Comparison of ENCODE assay signal across 18 cellular contexts in the genomic region with DNA sequence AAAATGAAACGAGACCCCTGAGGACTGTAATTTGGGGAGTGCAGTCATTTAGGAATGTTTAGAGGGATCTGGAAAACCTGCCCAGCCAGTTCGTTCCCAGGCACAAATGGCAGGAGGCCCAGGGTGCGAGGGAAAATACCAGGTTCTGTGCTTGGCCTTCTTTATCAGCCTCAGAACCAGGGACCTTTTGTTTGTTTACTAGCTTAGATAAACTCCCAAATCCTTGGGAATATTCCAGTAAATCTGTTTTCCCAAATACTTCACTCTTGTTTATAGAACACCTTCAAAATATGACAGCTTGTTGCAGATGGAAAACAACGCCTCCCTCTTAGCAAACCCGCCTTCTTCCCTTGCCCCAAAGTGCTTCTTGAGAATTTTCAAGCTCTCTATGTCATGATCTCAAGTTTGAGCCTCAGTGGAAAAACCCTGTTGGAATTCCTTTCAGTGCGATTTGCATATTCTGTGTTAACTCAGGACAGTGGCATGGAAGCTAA.
DNase-seq lines count a peak whose midpoint lies in the region; ATAC-seq and TF ChIP-seq lines count a peak whose summit lies in the region.
"Had no signal": no experiment of that assay in that cellular context is flagged by ENCODE, and none has a peak within 500 bp of the region (broad histone marks: within the 10 kb centered on the region; RNA-seq: fewer than 3 reads in every experiment).

No MANE protein-coding gene starts in this region.

- peak; percentile 44 for DNase-seq in GM23338 (ENCODE audit: low spot score)
- peak; percentile 2 for DNase-seq in NCI-H526 treated with DMSO at 0.1 percent for 48 hours (lab: John Stamatoyannopoulos, UW)
- DNase-seq in iPS-NIHi11 (ENCODE audit: low spot score) = peak; percentile 52
- no peak for DNase-seq in CD1c-positive myeloid dendritic cell (ENCODE audit: extremely low spot score)
- DNase-seq in stimulated activated CD4-positive, alpha-beta T cell treated with anti-CD3 and anti-CD28 coated beads, Interleukin-2, amount 100 ng/mL, for 24 hours = no peak
- no peak for DNase-seq in NCI-H2227 treated with DMSO at 0.1 percent for 48 hours (lab: John Stamatoyannopoulos, UW)
- no peak for DNase-seq in NCI-H2196 (lab: John Stamatoyannopoulos, UW; ENCODE audit: unreplicated experiment)
- DNase-seq: C1 segment of cervical spinal cord, GOT3, MG63, NCI-H1092, NCI-H2107, NCI-H446 treated with DMSO at 0.1 percent for 48 hours, OCI-M1, RPMI8226, SIG-M5 had no signal

- peaks cover 28% of the 10 kb centered on the region for H3K4me1 Mint-ChIP-seq in GM23338

- H3K36me3 Mint-ChIP-seq in GM23338 (ENCODE audit: low read depth) = no peaks in the 10 kb centered on the region; the same call in 2 of the 3 replicates

- no peak overlapping the region for H2AFZ ChIP-seq in GM23338

- peaks cover 6% of the 10 kb centered on the region; the same call in 1 of the 2 replicates for H3K9me2 ChIP-seq in GM23338 (ENCODE audit: insufficient read depth)

- no peak overlapping the region for H3K9ac ChIP-seq in rectal smooth muscle tissue (ENCODE audit: low read length)
- H3K9ac ChIP-seq: KMS-11 had no signal

- peaks cover 14% of the 10 kb centered on the region; the same call in 1 of the 2 replicates for H3K4me1 ChIP-seq in GM23338 (ENCODE audit: insufficient read depth)
- H3K4me1 ChIP-seq in rectal smooth muscle tissue (ENCODE audit: control insufficient read depth, insufficient read depth, low read length) = peaks cover 25% of the 10 kb centered on the region

- peak; percentile 67 for ATAC-seq in GM23338

- H3K27me3 Mint-ChIP-seq in GM23338 (ENCODE audit: insufficient read depth, low read depth, poor library complexity) = no peaks in the 10 kb centered on the region

- H3K4me3 Mint-ChIP-seq in GM23338 = no peak overlapping the region

- H3K27ac ChIP-seq in GM23338 (ENCODE audit: low read depth) = no peak overlapping the region
- peak overlapping the region; percentile 16 for H3K27ac ChIP-seq in rectal smooth muscle tissue (ENCODE audit: low read depth, low read length)
- H3K27ac ChIP-seq: KMS-11 had no signal

- no peak overlapping the region for H3K4me2 ChIP-seq in GM23338
- H3K4me2 ChIP-seq: KMS-11 had no signal

- no peak for TF ChIP-seq CTCF in GM23338 (conservative IDR thresholded peaks at IDR 0.05; ENCODE audit: low read depth in 2 of 2)

- no peak overlapping the region for H3K27ac Mint-ChIP-seq in GM23338

- no peak overlapping the region for H3K4me3 ChIP-seq in GM23338
- H3K4me3 ChIP-seq in rectal smooth muscle tissue (ENCODE audit: low read length) = no peak overlapping the region
- H3K4me3 ChIP-seq: MG63 had no signal

- no peaks in the 10 kb centered on the region for H3K79me2 ChIP-seq in GM23338 (replicated peaks; ENCODE audit: insufficient read depth)

- H4K20me1 ChIP-seq in GM23338 (replicated peaks; ENCODE audit: insufficient read depth) = no peaks in the 10 kb centered on the region

- H3F3A ChIP-seq in GM23338 (replicated peaks; ENCODE audit: low read depth) = no peaks in the 10 kb centered on the region

- peaks cover 5% of the 10 kb centered on the region; the same call in 2 of the 3 replicates for H3K9me3 Mint-ChIP-seq in GM23338

- H3K27me3 ChIP-seq in GM23338 (ENCODE audit: insufficient read depth) (no peaks in the 10 kb centered on the region), rectal smooth muscle tissue (ENCODE audit: control insufficient read depth, insufficient read depth, low read length) (no peaks in the 10 kb centered on the region)

- no peaks in the 10 kb centered on the region for H3K36me3 ChIP-seq in GM23338 (ENCODE audit: insufficient read depth)
- H3K36me3 ChIP-seq in rectal smooth muscle tissue (ENCODE audit: control insufficient read depth, insufficient read depth, low read length) = no peaks in the 10 kb centered on the region
- H3K36me3 ChIP-seq: MG63 had no signal

TF ChIP-seq in GM23338, 12 proteins besides CTCF, POLR2A, EP300 and RAD21:
- TF ChIP-seq STAT1 (IDR thresholded peaks at IDR 0.05; ENCODE audit: unreplicated experiment) (no peak), CREB1 (CRISPR knock-in tag; IDR thresholded peaks at IDR 0.05; ENCODE audit: low read depth) (no peak), EZH2 (IDR thresholded peaks at IDR 0.05; ENCODE audit: low read depth, unreplicated experiment) (no peak), NANOG (IDR thresholded peaks at IDR 0.05; ENCODE audit: borderline replicate concordance) (no peak)
- TF ChIP-seq, protein P1, sequence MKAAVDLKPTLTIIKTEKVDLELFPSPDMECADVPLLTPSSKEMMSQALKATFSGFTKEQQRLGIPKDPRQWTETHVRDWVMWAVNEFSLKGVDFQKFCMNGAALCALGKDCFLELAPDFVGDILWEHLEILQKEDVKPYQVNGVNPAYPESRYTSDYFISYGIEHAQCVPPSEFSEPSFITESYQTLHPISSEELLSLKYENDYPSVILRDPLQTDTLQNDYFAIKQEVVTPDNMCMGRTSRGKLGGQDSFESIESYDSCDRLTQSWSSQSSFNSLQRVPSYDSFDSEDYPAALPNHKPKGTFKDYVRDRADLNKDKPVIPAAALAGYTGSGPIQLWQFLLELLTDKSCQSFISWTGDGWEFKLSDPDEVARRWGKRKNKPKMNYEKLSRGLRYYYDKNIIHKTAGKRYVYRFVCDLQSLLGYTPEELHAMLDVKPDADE (IDR thresholded peaks at IDR 0.05) = no peak
- TF ChIP-seq, protein P2, sequence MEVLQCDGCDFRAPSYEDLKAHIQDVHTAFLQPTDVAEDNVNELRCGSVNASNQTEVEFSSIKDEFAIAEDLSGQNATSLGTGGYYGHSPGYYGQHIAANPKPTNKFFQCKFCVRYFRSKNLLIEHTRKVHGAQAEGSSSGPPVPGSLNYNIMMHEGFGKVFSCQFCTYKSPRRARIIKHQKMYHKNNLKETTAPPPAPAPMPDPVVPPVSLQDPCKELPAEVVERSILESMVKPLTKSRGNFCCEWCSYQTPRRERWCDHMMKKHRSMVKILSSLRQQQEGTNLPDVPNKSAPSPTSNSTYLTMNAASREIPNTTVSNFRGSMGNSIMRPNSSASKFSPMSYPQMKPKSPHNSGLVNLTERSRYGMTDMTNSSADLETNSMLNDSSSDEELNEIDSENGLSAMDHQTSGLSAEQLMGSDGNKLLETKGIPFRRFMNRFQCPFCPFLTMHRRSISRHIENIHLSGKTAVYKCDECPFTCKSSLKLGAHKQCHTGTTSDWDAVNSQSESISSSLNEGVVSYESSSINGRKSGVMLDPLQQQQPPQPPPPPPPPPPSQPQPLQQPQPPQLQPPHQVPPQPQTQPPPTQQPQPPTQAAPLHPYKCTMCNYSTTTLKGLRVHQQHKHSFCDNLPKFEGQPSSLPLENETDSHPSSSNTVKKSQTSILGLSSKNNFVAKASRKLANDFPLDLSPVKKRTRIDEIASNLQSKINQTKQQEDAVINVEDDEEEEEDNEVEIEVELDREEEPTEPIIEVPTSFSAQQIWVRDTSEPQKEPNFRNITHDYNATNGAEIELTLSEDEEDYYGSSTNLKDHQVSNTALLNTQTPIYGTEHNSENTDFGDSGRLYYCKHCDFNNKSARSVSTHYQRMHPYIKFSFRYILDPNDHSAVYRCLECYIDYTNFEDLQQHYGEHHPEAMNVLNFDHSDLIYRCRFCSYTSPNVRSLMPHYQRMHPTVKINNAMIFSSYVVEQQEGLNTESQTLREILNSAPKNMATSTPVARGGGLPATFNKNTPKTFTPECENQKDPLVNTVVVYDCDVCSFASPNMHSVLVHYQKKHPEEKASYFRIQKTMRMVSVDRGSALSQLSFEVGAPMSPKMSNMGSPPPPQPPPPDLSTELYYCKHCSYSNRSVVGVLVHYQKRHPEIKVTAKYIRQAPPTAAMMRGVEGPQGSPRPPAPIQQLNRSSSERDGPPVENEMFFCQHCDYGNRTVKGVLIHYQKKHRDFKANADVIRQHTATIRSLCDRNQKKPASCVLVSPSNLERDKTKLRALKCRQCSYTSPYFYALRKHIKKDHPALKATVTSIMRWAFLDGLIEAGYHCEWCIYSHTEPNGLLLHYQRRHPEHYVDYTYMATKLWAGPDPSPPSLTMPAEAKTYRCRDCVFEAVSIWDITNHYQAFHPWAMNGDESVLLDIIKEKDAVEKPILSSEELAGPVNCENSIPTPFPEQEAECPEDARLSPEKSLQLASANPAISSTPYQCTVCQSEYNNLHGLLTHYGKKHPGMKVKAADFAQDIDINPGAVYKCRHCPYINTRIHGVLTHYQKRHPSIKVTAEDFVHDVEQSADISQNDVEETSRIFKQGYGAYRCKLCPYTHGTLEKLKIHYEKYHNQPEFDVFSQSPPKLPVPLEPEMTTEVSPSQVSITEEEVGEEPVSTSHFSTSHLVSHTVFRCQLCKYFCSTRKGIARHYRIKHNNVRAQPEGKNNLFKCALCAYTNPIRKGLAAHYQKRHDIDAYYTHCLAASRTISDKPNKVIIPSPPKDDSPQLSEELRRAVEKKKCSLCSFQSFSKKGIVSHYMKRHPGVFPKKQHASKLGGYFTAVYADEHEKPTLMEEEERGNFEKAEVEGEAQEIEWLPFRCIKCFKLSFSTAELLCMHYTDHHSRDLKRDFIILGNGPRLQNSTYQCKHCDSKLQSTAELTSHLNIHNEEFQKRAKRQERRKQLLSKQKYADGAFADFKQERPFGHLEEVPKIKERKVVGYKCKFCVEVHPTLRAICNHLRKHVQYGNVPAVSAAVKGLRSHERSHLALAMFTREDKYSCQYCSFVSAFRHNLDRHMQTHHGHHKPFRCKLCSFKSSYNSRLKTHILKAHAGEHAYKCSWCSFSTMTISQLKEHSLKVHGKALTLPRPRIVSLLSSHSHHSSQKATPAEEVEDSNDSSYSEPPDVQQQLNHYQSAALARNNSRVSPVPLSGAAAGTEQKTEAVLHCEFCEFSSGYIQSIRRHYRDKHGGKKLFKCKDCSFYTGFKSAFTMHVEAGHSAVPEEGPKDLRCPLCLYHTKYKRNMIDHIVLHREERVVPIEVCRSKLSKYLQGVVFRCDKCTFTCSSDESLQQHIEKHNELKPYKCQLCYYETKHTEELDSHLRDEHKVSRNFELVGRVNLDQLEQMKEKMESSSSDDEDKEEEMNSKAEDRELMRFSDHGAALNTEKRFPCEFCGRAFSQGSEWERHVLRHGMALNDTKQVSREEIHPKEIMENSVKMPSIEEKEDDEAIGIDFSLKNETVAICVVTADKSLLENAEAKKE (CRISPR knock-in tag; IDR thresholded peaks at IDR 0.05) = no peak

Comparison
In these comparisons a context has a peak if more than half of its experiments do, and no peak if none do; other contexts are left out.
1. DNase-seq: peak in GM23338 (single experiment), NCI-H526 treated with DMSO at 0.1 percent for 48 hours (single experiment) and iPS-NIHi11 (single experiment); none in CD1c-positive myeloid dendritic cell (single experiment), stimulated activated CD4-positive, alpha-beta T cell treated with anti-CD3 and anti-CD28 coated beads, Interleukin-2, amount 100 ng/mL, for 24 hours (0 of 2), NCI-H2227 treated with DMSO at 0.1 percent for 48 hours (single experiment) and NCI-H2196 (single experiment).